ENCODE assay signal across 8 cellular contexts in genomic region chr19:47113446-47114348, GRCh38. TPM values are rescaled to one million over a fixed set of nuclear protein-coding genes. Genes with fewer than 3 reads are reported as not detected.
DNase-seq lines count a peak whose midpoint lies in the region; ATAC-seq and TF ChIP-seq lines count a peak whose summit lies in the region.

Gene ZC3H4 (minus strand): TSS chr19:47113776. CDS start chr19:47112584, 1,192 bp downstream.

- CTCF ChIA-PET in activated CD8-positive, alpha-beta memory T cell treated with anti-CD3 and anti-CD28 coated beads for 36 hours (lab: Charles Lee): interaction anchor here (0.6 to 2.4 kb wide), 20 partner anchors 8 to 1707 kb away, joined by 3 to 15 read pairs (median 4); partner anchors contain the start of genes CCDC9, DHX34 and SAE1

- H3K9me3 ChIP-seq in lower lobe of right lung: no peaks in the 10 kb centered on the region

- ATAC-seq in GM18861 (IDR thresholded peaks at IDR 0.05; ENCODE audit: unreplicated experiment) (peak; percentile 28), lower lobe of right lung (peak; percentile 76 to 79)

- intact Hi-C loops in lower lobe of right lung (cut with DNase I): no loop called here

- no peaks in the 10 kb centered on the region for H3K36me3 ChIP-seq in lower lobe of right lung

- H3K27ac ChIP-seq in lower lobe of right lung: peak within 1 kb of the TSS; percentile 100

- peak; percentile 85 for DNase-seq in A172 (ENCODE audit: low spot score)
- DNase-seq in HUDEP-2 (lab: John Stamatoyannopoulos, UW; ENCODE audit: unreplicated experiment in 76 of 76): peak; percentile 49 to 98 (median 93)
- peak; percentile 83 for DNase-seq in NOMO-1 treated with DMSO at 0.1 percent for 48 hours (lab: John Stamatoyannopoulos, UW; ENCODE audit: unreplicated experiment)
- DNase-seq in effector CD8-positive, alpha-beta T cell (lab: John Stamatoyannopoulos, UW): peak; percentile 94
- peak; percentile 95 for DNase-seq in lower lobe of right lung
- peak; percentile 95 to 96 (median 95) for DNase-seq in stimulated activated CD4-positive, alpha-beta T cell treated with anti-CD3 and anti-CD28 coated beads, TNF-alpha, amount 100 ng/mL, for 24 hours (ENCODE audit: low read depth in 3 of 3)

- H3K4me3 ChIP-seq in lower lobe of right lung: peak within 1 kb of the TSS; percentile 89

- TF ChIP-seq CTCF in lower lobe of right lung (IDR thresholded peaks at IDR 0.05): no peak

- peaks cover 28% of the 10 kb centered on the region for H3K4me1 ChIP-seq in lower lobe of right lung

- no peaks in the 10 kb centered on the region for H3K27me3 ChIP-seq in lower lobe of right lung (ENCODE audit: low read depth)

- POLR2A ChIA-PET in activated CD8-positive, alpha-beta memory T cell treated with anti-CD3 and anti-CD28 coated beads for 36 hours (lab: Charles Lee): interaction anchor here (0.5 to 9.1 kb wide), 23 partner anchors 9 to 325 kb away, joined by 3 to 105 read pairs (median 4); partner anchors contain the start of genes CCDC9, DHX34, SAE1 and SLC1A5

RNA-seq across cellular contexts. Expression of gene ZC3H4, which starts in this region (rescaled TPM):
- total RNA-seq in A172 (2014; rRNA removed; shearing (Covaris generic)): 10.1 and 13.1 TPM in 2 replicates
- 10 to 100 TPM; 87.8 to 88.4 TPM for total RNA-seq in activated CD8-positive, alpha-beta memory T cell treated with anti-CD3 and anti-CD28 coated beads for 36 hours
- 49.3 TPM for total RNA-seq in lower lobe of right lung

Comparison
In these comparisons a context has a peak if more than half of its experiments do, and no peak if none do; other contexts are left out.
1. Peak in every context shown above with its lines: DNase-seq, ATAC-seq, H3K4me3 ChIP-seq and H3K27ac ChIP-seq.